23 cellular contexts compared by ENCODE assay signal in genomic region chr1:25650219-25650576, GRCh38. TPM values are rescaled to one million over a fixed set of nuclear protein-coding genes. Genes with fewer than 3 reads are reported as not detected.
DNase-seq lines count a peak whose midpoint lies in the region; ATAC-seq, FAIRE-seq and TF ChIP-seq lines count a peak whose summit lies in the region.
"Had no signal": no experiment of that assay in that cellular context is flagged by ENCODE, and none has a peak within 500 bp of the region (broad histone marks: within the 10 kb centered on the region; RNA-seq: fewer than 3 reads in every experiment).

No MANE protein-coding gene starts in this region.

- no peaks in the 10 kb centered on the region for H3K79me2 ChIP-seq in HepG2 (ENCODE audit: insufficient read depth, low read length)

- FAIRE-seq in HepG2 (lab: Jason Lieb, UNC): no peak
- FAIRE-seq: frontal cortex, GM12878 had no signal

- no peaks in the 10 kb centered on the region for H3K9me3 Mint-ChIP-seq in naive thymus-derived CD8-positive, alpha-beta T cell
- no peaks in the 10 kb centered on the region for H3K9me3 Mint-ChIP-seq in effector memory CD8-positive, alpha-beta T cell
- H3K9me3 Mint-ChIP-seq: activated naive CD8-positive, alpha-beta T cell treated with anti-CD3 and anti-CD28 coated beads, Interleukin-2, amount 50 U/mL, for 24 hours; neural crest cell had no signal

- no peak overlapping the region for H3K4me2 ChIP-seq in HepG2 (ENCODE audit: low read depth, low read length)

- TF ChIP-seq POLR2A in HepG2 (IDR thresholded peaks at IDR 0.05; ENCODE audit: insufficient read depth in 1 of 2, low read depth in 2 of 2, low read length in 2 of 2) (no peak), esophagus muscularis mucosa (IDR thresholded peaks at IDR 0.05; ENCODE audit: low read depth) (no peak)

- POLR2A ChIA-PET in HepG2 (lab: Yijun Ruan, JAX): no interaction called here
- POLR2A ChIA-PET in naive thymus-derived CD8-positive, alpha-beta T cell (lab: Charles Lee): interaction anchor here (0.6 kb wide), 1 partner anchor 26 kb away, joined by 5 read pairs; no protein-coding TSS in a partner anchor

- H3K27ac ChIP-seq in liver (ENCODE audit: low read depth in 1 of 2, low read length in 2 of 2) (no peak overlapping the region), HepG2 (ENCODE audit: extremely low read length, insufficient read depth, low read length) (no peak overlapping the region), esophagus muscularis mucosa (replicated peaks in 1 of 4) (peak overlapping the region; percentile 38 to 62 (median 52))
- H3K27ac ChIP-seq: BLaER1 treated with 17β-estradiol and CSF1 and Interleukin-3, amounts not matched to agents 10 nM and 100 nM had no signal

- no peaks in the 10 kb centered on the region for H3K27me3 Mint-ChIP-seq in naive thymus-derived CD8-positive, alpha-beta T cell
- no peaks in the 10 kb centered on the region for H3K27me3 Mint-ChIP-seq in effector memory CD8-positive, alpha-beta T cell

- H3K9ac ChIP-seq in liver (ENCODE audit: low read depth in 1 of 2, low read length in 2 of 2) (no peak overlapping the region), HepG2 (ENCODE audit: insufficient read depth, low read depth, low read length) (no peak overlapping the region)
- H3K9ac ChIP-seq: BLaER1 treated with 17β-estradiol and CSF1 and Interleukin-3, amounts not matched to agents 10 nM and 100 nM had no signal

- H3K27me3 ChIP-seq in liver (ENCODE audit: control insufficient read depth in 4 of 4, insufficient read depth in 4 of 4, low read length in 3 of 4) (no peaks in the 10 kb centered on the region), HepG2 (ENCODE audit: control insufficient read depth in 1 of 2, insufficient read depth in 2 of 2, low read length in 2 of 2) (peaks cover 3 to 44% of the 10 kb centered on the region in 2 experiments), esophagus muscularis mucosa (no peaks in the 10 kb centered on the region)

- H4K20me1 ChIP-seq in HepG2 (ENCODE audit: insufficient read depth, low read length): no peaks in the 10 kb centered on the region

- no peak overlapping the region for H3K4me3 Mint-ChIP-seq in naive thymus-derived CD8-positive, alpha-beta T cell
- H3K4me3 Mint-ChIP-seq in effector memory CD8-positive, alpha-beta T cell: no peak overlapping the region
- H3K4me3 Mint-ChIP-seq: activated naive CD8-positive, alpha-beta T cell treated with anti-CD3 and anti-CD28 coated beads, Interleukin-2, amount 50 U/mL, for 24 hours; neural crest cell had no signal

- ATAC-seq in HepG2 (no peak), HG03045 (IDR thresholded peaks at IDR 0.05; ENCODE audit: unreplicated experiment) (no peak)
- ATAC-seq in naive thymus-derived CD8-positive, alpha-beta T cell: no peak
- no peak for ATAC-seq in effector memory CD8-positive, alpha-beta T cell (replicated peaks)
- ATAC-seq: activated naive CD8-positive, alpha-beta T cell treated with anti-CD3 and anti-CD28 coated beads, Interleukin-2, amount 50 U/mL, for 24 hours; GM12878; mucosa of descending colon; Right ventricle myocardium inferior had no signal

- DNase-seq in HepG2 (ENCODE audit: low spot score) (no peak), esophagus muscularis mucosa (ENCODE audit: extremely low spot score) (peak; percentile 75)
- peak in 1 of 10 donors; percentile 9 for DNase-seq in naive thymus-derived CD8-positive, alpha-beta T cell
- DNase-seq in effector memory CD8-positive, alpha-beta T cell: no peak
- no peak for DNase-seq in activated CD4-positive, CD25-positive, alpha-beta regulatory T cell treated with anti-CD3 and anti-CD28 coated beads, Interleukin-2, amount 50 U/mL, for 72 hours
- DNase-seq: activated CD4-positive, alpha-beta T cell treated with anti-CD3 and anti-CD28 coated beads, Interleukin-2, amount 50 U/mL, for 1 hour; activated effector memory CD4-positive, alpha-beta T cell treated with anti-CD3 and anti-CD28 coated beads, Interleukin-2, amount 50 U/mL, for 16 hours; activated naive CD8-positive, alpha-beta T cell treated with anti-CD3 and anti-CD28 coated beads, Interleukin-2, amount 50 U/mL, for 24 hours; DND-41; effector CD4-positive, alpha-beta T cell; erythroblast; H7; hippocampal formation; mucosa of descending colon; NCI-H1930; NCI-H526 treated with DMSO at 0.1 percent for 48 hours had no signal

- TF ChIP-seq EP300 in HepG2 (IDR thresholded peaks at IDR 0.05; ENCODE audit: low read depth in 2 of 2, low read length in 2 of 2) (no peak), HepG2 (CRISPR knock-in tag; IDR thresholded peaks at IDR 0.05; ENCODE audit: borderline replicate concordance) (no peak), esophagus muscularis mucosa (IDR thresholded peaks at IDR 0.05) (no peak)

- no peak overlapping the region for H2AFZ ChIP-seq in HepG2 (ENCODE audit: low read length)

- peak overlapping the region in 8 of 10 donors; percentile 45 to 83 (median 68) for H3K27ac Mint-ChIP-seq in naive thymus-derived CD8-positive, alpha-beta T cell
- peak overlapping the region in 1 of 2 donors; percentile 35 for H3K27ac Mint-ChIP-seq in effector memory CD8-positive, alpha-beta T cell
- H3K27ac Mint-ChIP-seq: activated naive CD8-positive, alpha-beta T cell treated with anti-CD3 and anti-CD28 coated beads, Interleukin-2, amount 50 U/mL, for 24 hours had no signal

- H3K36me3 ChIP-seq in liver (ENCODE audit: control insufficient read depth in 4 of 4, insufficient read depth in 3 of 4, low read depth in 1 of 4, low read length in 3 of 4) (no peaks in the 10 kb centered on the region), HepG2 (replicated peaks in 1 of 2; ENCODE audit: control insufficient read depth in 1 of 2, insufficient read depth in 2 of 2, low read length in 2 of 2) (no peaks in the 10 kb centered on the region), esophagus muscularis mucosa (peaks cover 0 to 15% (median 5%) of the 10 kb centered on the region in 4 donors)
- H3K36me3 ChIP-seq: BLaER1 treated with 17β-estradiol and CSF1 and Interleukin-3, amounts not matched to agents 10 nM and 100 nM had no signal

- intact Hi-C loops in HepG2 (cut with micrococcal nuclease; ENCODE audit: unreplicated experiment): no loop called here
- intact Hi-C loops in esophagus muscularis mucosa (cut with DNase I): no loop called here

- H3K4me1 Mint-ChIP-seq in naive thymus-derived CD8-positive, alpha-beta T cell: peaks cover 16 to 89% (median 56%) of the 10 kb centered on the region in 4 donors
- H3K4me1 Mint-ChIP-seq in effector memory CD8-positive, alpha-beta T cell (ENCODE audit: low read depth in 2 of 2): peaks cover 4 to 6% of the 10 kb centered on the region in 2 donors

- peak in 1 of 2 donors; percentile 29 for TF ChIP-seq RAD21 in liver (IDR thresholded peaks at IDR 0.05)
- no peak for TF ChIP-seq RAD21 in HepG2 (CRISPR knock-in tag; IDR thresholded peaks at IDR 0.05)

- H3K9me3 ChIP-seq in liver (ENCODE audit: control insufficient read depth in 4 of 4, low read length in 3 of 4) (no peaks in the 10 kb centered on the region), HepG2 (ENCODE audit: low read length) (no peaks in the 10 kb centered on the region), esophagus muscularis mucosa (no peaks in the 10 kb centered on the region)
- H3K9me3 ChIP-seq: BLaER1 treated with 17β-estradiol and CSF1 and Interleukin-3, amounts not matched to agents 10 nM and 100 nM; mucosa of descending colon had no signal

- no peak for TF ChIP-seq CTCF in liver (IDR thresholded peaks at IDR 0.05; ENCODE audit: low read depth, low read length, missing input control)
- no peak for TF ChIP-seq CTCF in HepG2 (CRISPR knock-in tag; IDR thresholded peaks at IDR 0.05)
- no peak for TF ChIP-seq CTCF in esophagus muscularis mucosa (IDR thresholded peaks at IDR 0.05)

- 42% methylated on average over 6 of the region's 6 CpGs for WGBS in liver
- 14% methylated on average over 5 of the region's 6 CpGs for WGBS in HepG2 (ENCODE audit: low lambda C conversion rate)
- WGBS in esophagus muscularis mucosa: 61% methylated on average over 6 of the region's 6 CpGs

- in situ Hi-C loops in HepG2 (cut with HindIII; ENCODE audit: extremely low pct_ligation_motif_present, low pct_unique_long_range_greater_than_20kb): no loop called here

- CTCF ChIA-PET in HepG2 (lab: Yijun Ruan, JAX; ENCODE audit: low intra/inter-chr PET ratio, low total read pairs): no interaction called here

- H3K36me3 Mint-ChIP-seq in naive thymus-derived CD8-positive, alpha-beta T cell: peaks cover 0 to 34% (median 5%) of the 10 kb centered on the region in 3 donors
- H3K36me3 Mint-ChIP-seq in effector memory CD8-positive, alpha-beta T cell (ENCODE audit: insufficient read depth): peaks cover 7% of the 10 kb centered on the region

- H3K4me3 ChIP-seq in liver (ENCODE audit: low read depth in 1 of 3, low read length in 3 of 3) (no peak overlapping the region), HepG2 (replicated peaks in 1 of 3; ENCODE audit: insufficient read depth in 1 of 3, low read depth in 2 of 3, low read length in 3 of 3) (no peak overlapping the region), esophagus muscularis mucosa (no peak overlapping the region)
- H3K4me3 ChIP-seq: BLaER1 treated with 17β-estradiol and CSF1 and Interleukin-3, amounts not matched to agents 10 nM and 100 nM; GM12878; mucosa of descending colon had no signal

- H3K4me1 ChIP-seq in liver (ENCODE audit: control insufficient read depth in 4 of 4, insufficient read depth in 4 of 4, low read length in 3 of 4): peaks cover 2 to 11% (median 6%) of the 10 kb centered on the region in 4 donors
- H3K4me1 ChIP-seq in HepG2 (ENCODE audit: insufficient read depth, low read length): no peaks in the 10 kb centered on the region
- H3K4me1 ChIP-seq in esophagus muscularis mucosa: peaks cover 51 to 56% (median 54%) of the 10 kb centered on the region in 4 donors

- BruUV-seq in HepG2 (replicated peaks; lab: Mats Ljungman, UMichigan): no TSS peak

RNA-seq across cellular contexts. Expression of gene MAN1C1, which starts 33.6 kb away (rescaled TPM):
- total RNA-seq in liver: 1 to 10 TPM; 6.3 to 9.3 TPM
- 10 to 100 TPM in 1 of 2 donors, 1 to 10 TPM in 1; 6.9 to 16.0 TPM for polyA plus RNA-seq in liver
- 0.15 and 0.49 TPM in 2 replicates for total RNA-seq in HepG2 (2016; rRNA removed; fragmentation: Illumina TruSeq; extraction: Trizol)
- total RNA-seq in HepG2 (2016; cell fraction: cytosol; rRNA removed; fragmentation: Illumina TruSeq; extraction: Trizol; ENCODE audit: low read depth): 0.26 and 0.30 TPM in 2 replicates
- 0.32 and 0.39 TPM in 2 replicates for total RNA-seq in HepG2 (2016; cell fraction: insoluble cytoplasmic fraction; rRNA removed; fragmentation: Illumina TruSeq; extraction: Trizol)
- total RNA-seq in HepG2 (2016; cell fraction: membrane; rRNA removed; fragmentation: Illumina TruSeq; extraction: Trizol): 0.31 and 0.69 TPM in 2 replicates
- total RNA-seq in HepG2 (2016; cell fraction: nucleus; rRNA removed; fragmentation: Illumina TruSeq; extraction: Trizol): 0.25 and 0.50 TPM in 2 replicates
- polyA plus RNA-seq in HepG2 (2011; rRNA removed): 0.18 and 0.39 TPM in 2 replicates
- polyA plus RNA-seq in HepG2 (2011; cell fraction: cytosol; rRNA removed): 0.30 and 0.31 TPM in 2 replicates
- polyA plus RNA-seq in HepG2 (2011; cell fraction: nucleus; rRNA removed): 0.23 and 0.45 TPM in 2 replicates
- polyA plus RNA-seq in HepG2 (2012): 0.08 and 0.34 TPM in 2 replicates
- polyA plus RNA-seq in HepG2 (2016; cell fraction: cytosol; fragmentation: Illumina TruSeq; extraction: Trizol; ENCODE audit: low read depth): 0.11 and 0.33 TPM in 2 replicates
- polyA plus RNA-seq in HepG2 (2016; cell fraction: insoluble cytoplasmic fraction; fragmentation: Illumina TruSeq; extraction: Trizol; ENCODE audit: low read depth): 0.90 and 1.0 TPM in 2 replicates
- 0.25 and 0.31 TPM in 2 replicates for polyA plus RNA-seq in HepG2 (2016; cell fraction: membrane; fragmentation: Illumina TruSeq; extraction: Trizol; ENCODE audit: low read depth)
- polyA plus RNA-seq in HepG2 (2016; cell fraction: nucleus; fragmentation: Illumina TruSeq; extraction: Trizol; ENCODE audit: insufficient read depth, low read depth): 0.79 TPM in 1 of 2 replicates, not detected in the other
- 0.16 and 0.40 TPM in 2 replicates for polyA minus RNA-seq in HepG2 (2011; rRNA and poly(A)+ RNA removed; ENCODE audit: low replicate concordance)
- polyA minus RNA-seq in HepG2 (2011; cell fraction: cytosol; rRNA and poly(A)+ RNA removed): not detected in 2 replicates
- 0.26 TPM in 1 of 2 replicates, not detected in the other for polyA minus RNA-seq in HepG2 (2011; cell fraction: nucleus; rRNA and poly(A)+ RNA removed)
- total RNA-seq in esophagus muscularis mucosa: 10 to 100 TPM; 20.2 to 22.8 (median 20.7) TPM
- 10 to 100 TPM; 46.0 to 47.2 TPM for total RNA-seq in naive thymus-derived CD8-positive, alpha-beta T cell
- polyA plus RNA-seq in naive thymus-derived CD8-positive, alpha-beta T cell: 10 to 100 TPM; 11.3 to 48.3 (median 11.7) TPM

Comparison
In these comparisons a context has a peak if more than half of its experiments do, and no peak if none do; other contexts are left out.
1. H3K27ac ChIP-seq: peak in esophagus muscularis mucosa (4 of 4); none in liver (0 of 2) and HepG2 (single experiment).